1 cellular context compared by ENCODE assay signal in genomic region chr1:201063190-201063544, GRCh38.
TF ChIP-seq lines count a peak whose summit lies in the region.

No MANE protein-coding gene starts in this region.

TF ChIP-seq in HepG2, 621 proteins besides CTCF, POLR2A, EP300 and RAD21:
- TF ChIP-seq ZBTB49 (CRISPR knock-in tag; IDR thresholded peaks at IDR 0.05; ENCODE audit: borderline replicate concordance) (no peak), CEBPB (IDR thresholded peaks at IDR 0.05; ENCODE audit: borderline replicate concordance, low read depth, low read length) (0 out of 2 replicates have a peak, but pooled peaks have one; percentile 27), PREB (CRISPR knock-in tag; IDR thresholded peaks at IDR 0.05) (no peak), ZMYM3 (CRISPR knock-in tag; IDR thresholded peaks at IDR 0.05) (0 out of 2 replicates have a peak, but pooled peaks have one; percentile 12), CEBPG (CRISPR knock-in tag; IDR thresholded peaks at IDR 0.05) (peak; percentile 40; the same call in 1 of the 2 replicates)
- TF ChIP-seq, protein P1, sequence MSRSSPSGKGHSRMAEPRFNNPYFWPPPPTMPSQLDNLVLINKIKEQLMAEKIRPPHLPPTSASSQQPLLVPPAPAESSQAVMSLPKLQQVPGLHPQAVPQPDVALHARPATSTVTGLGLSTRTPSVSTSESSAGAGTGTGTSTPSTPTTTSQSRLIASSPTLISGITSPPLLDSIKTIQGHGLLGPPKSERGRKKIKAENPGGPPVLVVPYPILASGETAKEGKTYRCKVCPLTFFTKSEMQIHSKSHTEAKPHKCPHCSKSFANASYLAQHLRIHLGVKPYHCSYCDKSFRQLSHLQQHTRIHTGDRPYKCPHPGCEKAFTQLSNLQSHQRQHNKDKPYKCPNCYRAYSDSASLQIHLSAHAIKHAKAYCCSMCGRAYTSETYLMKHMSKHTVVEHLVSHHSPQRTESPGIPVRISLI (CRISPR knock-in tag; IDR thresholded peaks at IDR 0.05; ENCODE audit: borderline replicate concordance) = peak; percentile 86; the same call in 1 of the 2 replicates
